8 cellular contexts compared by ENCODE assay signal in genomic region chr2:241882090-241882625, GRCh38. TPM values are rescaled to one million over a fixed set of nuclear protein-coding genes. Genes with fewer than 3 reads are reported as not detected.
A peak's percentile ranks its signal among the peaks of the same experiment; 100 is the strongest.
DNase-seq lines count a peak whose midpoint lies in the region; ATAC-seq and TF ChIP-seq lines count a peak whose summit lies in the region.

No MANE protein-coding gene starts in this region.

- H3K4me2 ChIP-seq in H9 (ENCODE audit: insufficient read depth, insufficient read length, low read length) (peak overlapping the region; percentile 10), smooth muscle cell (peak overlapping the region; percentile 85)

- no CpG with 5 or more reads among the region's 23 CpGs for WGBS in H9 (ENCODE audit: extremely low coverage, insufficient read length, low lambda C conversion rate)
- WGBS in smooth muscle cell (ENCODE audit: low lambda C conversion rate) = 50% methylated on average over 18 of the region's 23 CpGs

- no peak overlapping the region for H3K14ac ChIP-seq in H9 (ENCODE audit: insufficient read depth, low read length)

- no peak overlapping the region for H2AK5ac ChIP-seq in H9 (ENCODE audit: insufficient read length, low read length)

- no peak overlapping the region; a peak in 2 of 7 replicates for H3K27ac Mint-ChIP-seq in H9

- H3K4me1 ChIP-seq in H9 (ENCODE audit: insufficient read depth, low read length) (peaks cover 3% of the 10 kb centered on the region; the same call in 1 of the 2 replicates), smooth muscle cell (ENCODE audit: low read depth) (peaks cover 11% of the 10 kb centered on the region)

- no peaks in the 10 kb centered on the region for H3K27me3 Mint-ChIP-seq in H9 (ENCODE audit: low read depth)
- no peaks in the 10 kb centered on the region for H3K27me3 Mint-ChIP-seq in activated T-cell treated with anti-CD3 and anti-CD28 coated beads, Interleukin-2, amount 50 U/mL, for 4 hours (ENCODE audit: low read depth)

- no peak overlapping the region for H4K5ac ChIP-seq in H9 (ENCODE audit: insufficient read length, low read depth, low read length)

- H3K79me2 ChIP-seq in H9 (ENCODE audit: insufficient read depth, low read length) (no peaks in the 10 kb centered on the region), smooth muscle cell (ENCODE audit: low read depth) (no peaks in the 10 kb centered on the region)

- H3K79me1 ChIP-seq in H9 (ENCODE audit: insufficient read depth, low read depth, low read length, poor library complexity, severe bottlenecking) = no peaks in the 10 kb centered on the region

- H3K36me3 ChIP-seq in smooth muscle cell (ENCODE audit: low read depth) = no peaks in the 10 kb centered on the region

- H3K9ac ChIP-seq in H9 (ENCODE audit: extremely low read depth, insufficient read length, low read length) (no peak overlapping the region), smooth muscle cell (ENCODE audit: low read depth) (no peak overlapping the region)

- H2BK20ac ChIP-seq in H9 (ENCODE audit: low read depth, low read length, poor library complexity, severe bottlenecking) = no peak overlapping the region

- H3K27me3 ChIP-seq in H9 (ENCODE audit: insufficient read depth, low read length) (no peaks in the 10 kb centered on the region), smooth muscle cell (ENCODE audit: low read depth) (no peaks in the 10 kb centered on the region)

- no peak overlapping the region for H3K23ac ChIP-seq in H9 (ENCODE audit: insufficient read length, low read depth, low read length)

- no peak overlapping the region for H4K91ac ChIP-seq in H9 (ENCODE audit: insufficient read length, low read depth, low read length)

- H3K4me1 Mint-ChIP-seq in H9 = peaks cover 31 to 46% of the 10 kb centered on the region in 2 experiments
- peaks cover 28% of the 10 kb centered on the region for H3K4me1 Mint-ChIP-seq in activated T-cell treated with anti-CD3 and anti-CD28 coated beads, Interleukin-2, amount 50 U/mL, for 4 hours (ENCODE audit: low read depth)

- peaks cover 9% of the 10 kb centered on the region for H3F3A ChIP-seq in smooth muscle cell (ENCODE audit: low read depth)

- no peaks in the 10 kb centered on the region for H3K23me2 ChIP-seq in H9 (ENCODE audit: insufficient read length, low read depth, low read length, poor library complexity, severe bottlenecking)

- intact Hi-C loops in left ventricle myocardium superior (cut with micrococcal nuclease) = no loop called here

- no peak overlapping the region for H2AFZ ChIP-seq in H9 (ENCODE audit: low read length)
- no peak overlapping the region for H2AFZ ChIP-seq in smooth muscle cell (ENCODE audit: low read depth)

- H3K4me3 ChIP-seq in NB4 (ENCODE audit: low read depth, low read length) (peak overlapping the region; percentile 52), smooth muscle cell (peak overlapping the region; percentile 36)

- H3K18ac ChIP-seq in H9 (ENCODE audit: insufficient read length, low read depth, low read length) = no peak overlapping the region

- no peak overlapping the region for H3T11ph ChIP-seq in H9 (ENCODE audit: low read length)

- H2BK12ac ChIP-seq in H9 (ENCODE audit: insufficient read length, low read depth, low read length) = no peak overlapping the region

- H2BK5ac ChIP-seq in H9 (ENCODE audit: insufficient read length, low read length) = no peak overlapping the region

- H3K4ac ChIP-seq in H9 (ENCODE audit: low read depth, low read length) = no peak overlapping the region

- H3K9me3 ChIP-seq in H9 (ENCODE audit: control insufficient read depth, low read depth, low read length) (no peaks in the 10 kb centered on the region), smooth muscle cell (replicated peaks; ENCODE audit: low read depth) (no peaks in the 10 kb centered on the region)

- DNase-seq in NCI-H1694 treated with DMSO at 0.1 percent for 48 hours (lab: John Stamatoyannopoulos, UW) (peak; percentile 24), NCI-H1694 (lab: John Stamatoyannopoulos, UW) (no peak), H9 (no peak), NB4 (ENCODE audit: low read depth) (peak; percentile 74), left ventricle myocardium superior (peak; percentile 63), smooth muscle cell (lab: John Stamatoyannopoulos, UW; ENCODE audit: unreplicated experiment) (no peak), mesenteric fat pad (ENCODE audit: low spot score) (no peak)
- peak; percentile 62 for DNase-seq in activated T-cell treated with anti-CD3 and anti-CD28 coated beads, Interleukin-2, amount 50 U/mL, for 4 hours

- peaks cover 0 to 5% (median 2%) of the 10 kb centered on the region in 3 experiments; a peak in 4 of 7 replicates for H3K36me3 Mint-ChIP-seq in H9 (ENCODE audit: insufficient read depth in 1 of 3, low read depth in 3 of 3)
- H3K36me3 Mint-ChIP-seq in activated T-cell treated with anti-CD3 and anti-CD28 coated beads, Interleukin-2, amount 50 U/mL, for 4 hours (ENCODE audit: insufficient read depth) = peaks cover 12% of the 10 kb centered on the region

- no peak overlapping the region for H4K8ac ChIP-seq in H9 (replicated peaks; ENCODE audit: insufficient read length, low read depth, low read length)

- H4K20me1 ChIP-seq in H9 (ENCODE audit: control insufficient read depth, insufficient read depth, insufficient read length) = no peaks in the 10 kb centered on the region
- H4K20me1 ChIP-seq in smooth muscle cell (ENCODE audit: low read depth) = no peaks in the 10 kb centered on the region

- TF ChIP-seq CTCF in H9 (conservative IDR thresholded peaks at IDR 0.05) (0 out of 3 replicates have a peak, but pooled peaks have one; percentile 8), NB4 (IDR thresholded peaks at IDR 0.05; ENCODE audit: low read depth, low read length) (peak; percentile 33), smooth muscle cell (IDR thresholded peaks at IDR 0.05; ENCODE audit: borderline replicate concordance, insufficient read depth, poor library complexity, severe bottlenecking) (no peak)

- no peak overlapping the region for H2BK15ac ChIP-seq in H9 (ENCODE audit: low read depth, low read length)

- peak overlapping the region; percentile 32 to 86 for H3K4me3 Mint-ChIP-seq in H9
- H3K4me3 Mint-ChIP-seq in activated T-cell treated with anti-CD3 and anti-CD28 coated beads, Interleukin-2, amount 50 U/mL, for 4 hours = peak overlapping the region; percentile 88

- TF ChIP-seq POLR2A in NB4 (IDR thresholded peaks at IDR 0.05; ENCODE audit: extremely low read depth, insufficient read length) = no peak

- no peak overlapping the region for H3K56ac ChIP-seq in H9 (ENCODE audit: insufficient read length, low read depth, low read length)

- H3K27ac ChIP-seq in H9 (ENCODE audit: insufficient read length, low read depth, low read length) = no peak overlapping the region
- H3K27ac ChIP-seq in smooth muscle cell (ENCODE audit: low read depth) = no peak overlapping the region

- ATAC-seq in activated T-cell treated with anti-CD3 and anti-CD28 coated beads, Interleukin-2, amount 50 U/mL, for 4 hours = peak; percentile 60 to 63
- peak; percentile 48 for ATAC-seq in left ventricle myocardium superior

- no peaks in the 10 kb centered on the region for H3K9me3 Mint-ChIP-seq in H9
- H3K9me3 Mint-ChIP-seq in activated T-cell treated with anti-CD3 and anti-CD28 coated beads, Interleukin-2, amount 50 U/mL, for 4 hours = no peaks in the 10 kb centered on the region

- H2BK120ac ChIP-seq in H9 (ENCODE audit: low read depth, low read length, poor library complexity, severe bottlenecking) = no peak overlapping the region

RNA-seq across cellular contexts. Expression of gene RTP5, which starts 12.6 kb away (rescaled TPM):
- total RNA-seq in H9 (2021) (not detected in 2 replicates), left ventricle myocardium superior (not detected), smooth muscle cell (not detected in 2 replicates), mesenteric fat pad (not detected)
- total RNA-seq in activated T-cell treated with anti-CD3 and anti-CD28 coated beads, Interleukin-2, amount 50 U/mL, for 4 hours = under 1 TPM; 0.13 to 0.14 (median 0.13) TPM
- polyA plus RNA-seq in smooth muscle cell = not detected in 2 replicates

RNA-seq across cellular contexts. Expression of gene PDCD1, which starts 23.5 kb away (rescaled TPM):
- total RNA-seq in H9 (2021) (1.4 and 1.6 TPM in 2 replicates), left ventricle myocardium superior (1.4 TPM), smooth muscle cell (not detected in 2 replicates), mesenteric fat pad (0.42 TPM)
- 100 to 1,000 TPM in 1 of 3 donors, 10 to 100 TPM in 2; 60.5 to 102 (median 77.3) TPM for total RNA-seq in activated T-cell treated with anti-CD3 and anti-CD28 coated beads, Interleukin-2, amount 50 U/mL, for 4 hours
- 0.12 TPM in 1 of 2 replicates, not detected in the other for polyA plus RNA-seq in smooth muscle cell

Comparison
In these comparisons a context has a peak if more than half of its experiments do, and no peak if none do; other contexts are left out.
1. DNase-seq: peak in NCI-H1694 treated with DMSO at 0.1 percent for 48 hours (single experiment), NB4 (single experiment), activated T-cell treated with anti-CD3 and anti-CD28 coated beads, Interleukin-2, amount 50 U/mL, for 4 hours (single experiment) and left ventricle myocardium superior (single experiment); none in NCI-H1694 (single experiment), H9 (single experiment), smooth muscle cell (single experiment) and mesenteric fat pad (single experiment).
2. RNA of gene PDCD1, which starts 23.5 kb away (total RNA-seq): 60.5 to 102 TPM in activated T-cell treated with anti-CD3 and anti-CD28 coated beads, Interleukin-2, amount 50 U/mL, for 4 hours; 1.4 to 1.6 TPM in H9, 1.4 TPM in left ventricle myocardium superior (single experiment), 0.42 TPM in mesenteric fat pad (single experiment) and not detected in smooth muscle cell; every median in the first group is over 10 times any median in the second.